In the genomic region with DNA sequence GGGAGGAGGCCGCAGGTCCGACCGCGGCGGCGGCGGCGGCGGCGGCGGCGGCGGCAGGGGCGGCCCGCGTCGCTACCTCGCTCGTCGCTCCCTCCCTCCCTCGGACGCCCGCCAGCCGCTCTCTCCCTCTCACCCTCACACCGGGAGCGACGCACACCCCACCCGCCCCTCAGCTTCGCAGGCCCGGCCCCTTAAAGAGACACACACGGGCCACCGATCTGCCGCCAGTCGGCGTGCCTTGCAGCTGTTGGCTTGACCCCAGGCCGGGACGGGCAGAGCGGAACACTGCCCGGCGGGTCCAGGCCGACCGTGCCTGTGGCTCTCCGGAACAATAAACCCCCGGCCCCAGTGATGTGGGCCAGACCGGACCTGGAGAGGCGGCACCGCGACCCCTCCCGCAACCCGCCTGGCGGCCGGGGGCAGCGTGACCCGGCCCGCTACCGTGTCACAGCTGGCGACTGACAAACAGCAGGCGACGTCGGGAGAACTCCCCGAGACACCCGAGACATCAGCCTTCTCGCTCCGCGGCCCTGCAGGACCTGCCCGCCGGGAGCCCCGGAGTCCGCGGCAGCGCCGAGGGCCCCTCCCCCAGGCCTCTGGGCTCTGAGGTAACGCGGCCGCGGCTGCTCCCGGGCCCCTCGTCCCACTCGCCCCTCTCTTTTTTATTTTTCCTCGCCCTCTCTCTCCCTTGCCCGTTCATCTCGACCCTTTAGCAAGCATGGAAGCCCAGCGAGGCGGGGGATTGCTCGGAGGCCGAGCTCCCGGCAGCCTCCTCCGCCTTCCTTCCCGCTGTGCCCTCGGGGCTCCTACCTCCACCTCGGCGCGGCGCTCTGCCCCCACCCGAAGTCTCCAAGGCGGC, we compare ENCODE assay signal across 1 cellular context.
TF ChIP-seq lines count a peak whose summit lies in the region.

A gene with protein sequence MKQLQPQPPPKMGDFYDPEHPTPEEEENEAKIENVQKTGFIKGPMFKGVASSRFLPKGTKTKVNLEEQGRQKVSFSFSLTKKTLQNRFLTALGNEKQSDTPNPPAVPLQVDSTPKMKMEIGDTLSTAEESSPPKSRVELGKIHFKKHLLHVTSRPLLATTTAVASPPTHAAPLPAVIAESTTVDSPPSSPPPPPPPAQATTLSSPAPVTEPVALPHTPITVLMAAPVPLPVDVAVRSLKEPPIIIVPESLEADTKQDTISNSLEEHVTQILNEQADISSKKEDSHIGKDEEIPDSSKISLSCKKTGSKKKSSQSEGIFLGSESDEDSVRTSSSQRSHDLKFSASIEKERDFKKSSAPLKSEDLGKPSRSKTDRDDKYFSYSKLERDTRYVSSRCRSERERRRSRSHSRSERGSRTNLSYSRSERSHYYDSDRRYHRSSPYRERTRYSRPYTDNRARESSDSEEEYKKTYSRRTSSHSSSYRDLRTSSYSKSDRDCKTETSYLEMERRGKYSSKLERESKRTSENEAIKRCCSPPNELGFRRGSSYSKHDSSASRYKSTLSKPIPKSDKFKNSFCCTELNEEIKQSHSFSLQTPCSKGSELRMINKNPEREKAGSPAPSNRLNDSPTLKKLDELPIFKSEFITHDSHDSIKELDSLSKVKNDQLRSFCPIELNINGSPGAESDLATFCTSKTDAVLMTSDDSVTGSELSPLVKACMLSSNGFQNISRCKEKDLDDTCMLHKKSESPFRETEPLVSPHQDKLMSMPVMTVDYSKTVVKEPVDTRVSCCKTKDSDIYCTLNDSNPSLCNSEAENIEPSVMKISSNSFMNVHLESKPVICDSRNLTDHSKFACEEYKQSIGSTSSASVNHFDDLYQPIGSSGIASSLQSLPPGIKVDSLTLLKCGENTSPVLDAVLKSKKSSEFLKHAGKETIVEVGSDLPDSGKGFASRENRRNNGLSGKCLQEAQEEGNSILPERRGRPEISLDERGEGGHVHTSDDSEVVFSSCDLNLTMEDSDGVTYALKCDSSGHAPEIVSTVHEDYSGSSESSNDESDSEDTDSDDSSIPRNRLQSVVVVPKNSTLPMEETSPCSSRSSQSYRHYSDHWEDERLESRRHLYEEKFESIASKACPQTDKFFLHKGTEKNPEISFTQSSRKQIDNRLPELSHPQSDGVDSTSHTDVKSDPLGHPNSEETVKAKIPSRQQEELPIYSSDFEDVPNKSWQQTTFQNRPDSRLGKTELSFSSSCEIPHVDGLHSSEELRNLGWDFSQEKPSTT (N-terminal part only) (minus strand): TSS at position 124 of the 859 bp plus-strand sequence. CDS start 189 bp downstream, outside the sequence.

TF ChIP-seq in K562, 482 proteins besides CTCF, POLR2A, EP300 and RAD21 (continued from another document and continues in another):
- TF ChIP-seq, protein P1, sequence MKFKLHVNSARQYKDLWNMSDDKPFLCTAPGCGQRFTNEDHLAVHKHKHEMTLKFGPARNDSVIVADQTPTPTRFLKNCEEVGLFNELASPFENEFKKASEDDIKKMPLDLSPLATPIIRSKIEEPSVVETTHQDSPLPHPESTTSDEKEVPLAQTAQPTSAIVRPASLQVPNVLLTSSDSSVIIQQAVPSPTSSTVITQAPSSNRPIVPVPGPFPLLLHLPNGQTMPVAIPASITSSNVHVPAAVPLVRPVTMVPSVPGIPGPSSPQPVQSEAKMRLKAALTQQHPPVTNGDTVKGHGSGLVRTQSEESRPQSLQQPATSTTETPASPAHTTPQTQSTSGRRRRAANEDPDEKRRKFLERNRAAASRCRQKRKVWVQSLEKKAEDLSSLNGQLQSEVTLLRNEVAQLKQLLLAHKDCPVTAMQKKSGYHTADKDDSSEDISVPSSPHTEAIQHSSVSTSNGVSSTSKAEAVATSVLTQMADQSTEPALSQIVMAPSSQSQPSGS (CRISPR knock-in tag; IDR thresholded peaks at IDR 0.05), result peak; percentile 43; the same call in 1 of the 2 replicates
- TF ChIP-seq TEAD4 (IDR thresholded peaks at IDR 0.05; ENCODE audit: low read length) (no peak), TEAD4 (CRISPR knock-in tag; IDR thresholded peaks at IDR 0.05; ENCODE audit: borderline replicate concordance) (no peak), ZNF445 (CRISPR knock-in tag; IDR thresholded peaks at IDR 0.05; ENCODE audit: low read depth) (no peak), FOS (IDR thresholded peaks at IDR 0.05; ENCODE audit: extremely low read depth, insufficient read length) (no peak), NBN (IDR thresholded peaks at IDR 0.05; ENCODE audit: low read depth) (no peak), ZC3H11A (IDR thresholded peaks at IDR 0.05; ENCODE audit: low read depth, low read length) (no peak), KAT2B (IDR thresholded peaks at IDR 0.05; ENCODE audit: low read depth, low read length) (no peak), MAFF (IDR thresholded peaks at IDR 0.05; ENCODE audit: low read length) (no peak), ZNF174 (CRISPR knock-in tag; IDR thresholded peaks at IDR 0.05) (no peak), ZNF584 (CRISPR knock-in tag; IDR thresholded peaks at IDR 0.05; ENCODE audit: low read depth) (no peak), HLTF (IDR thresholded peaks at IDR 0.05) (no peak), MEF2D (tag; conservative IDR thresholded peaks at IDR 0.05; ENCODE audit: low read depth) (no peak), ZKSCAN1 (IDR thresholded peaks at IDR 0.05; ENCODE audit: low read depth, low read length) (0 out of 2 replicates have a peak, but pooled peaks have one; percentile 10), KLF16 (IDR thresholded peaks at IDR 0.05) (no peak), NR2C1 (IDR thresholded peaks at IDR 0.05) (peak; percentile 82), NR2C1 (tag; IDR thresholded peaks at IDR 0.05) (peak; percentile 91), LCOR (CRISPR knock-in tag; IDR thresholded peaks at IDR 0.05) (no peak), CC2D1A (IDR thresholded peaks at IDR 0.05) (0 out of 2 replicates have a peak, but pooled peaks have one; percentile 9), PHF8 (IDR thresholded peaks at IDR 0.05; ENCODE audit: borderline replicate concordance, low read length) (peak; percentile 45; the same call in 1 of the 2 replicates), NR4A1 (CRISPR knock-in tag; IDR thresholded peaks at IDR 0.05) (no peak), NR4A1 (tag; IDR thresholded peaks at IDR 0.05) (no peak), ZNF57 (CRISPR knock-in tag; IDR thresholded peaks at IDR 0.05) (no peak), HMG20B (CRISPR knock-in tag; IDR thresholded peaks at IDR 0.05) (0 out of 2 replicates have a peak, but pooled peaks have one; percentile 64), EWSR1 (IDR thresholded peaks at IDR 0.05; ENCODE audit: borderline replicate concordance, low read depth, partially characterized antibody) (no peak), ARID2 (IDR thresholded peaks at IDR 0.05) (peak; percentile 66), ZNF507 (tag; conservative IDR thresholded peaks at IDR 0.05) (no peak), CEBPB (tag; IDR thresholded peaks at IDR 0.05) (no peak), ZNF316 (IDR thresholded peaks at IDR 0.05) (no peak), STAT5A (IDR thresholded peaks at IDR 0.05; ENCODE audit: borderline replicate concordance, low read length) (no peak), NRF1 (conservative IDR thresholded peaks at IDR 0.05 in 1 of 2, IDR thresholded peaks at IDR 0.05 in 1 of 2) (peak; percentile 14; a peak in 1 of 4 replicates), MEIS2 (IDR thresholded peaks at IDR 0.05; ENCODE audit: partially characterized antibody) (no peak), TRIM24 (IDR thresholded peaks at IDR 0.05) (peak in 1 of 2 experiments; percentile 50; a peak in 1 of 4 replicates), NCOA6 (IDR thresholded peaks at IDR 0.05) (peak; percentile 67; the same call in 1 of the 2 replicates)
- TF ChIP-seq, protein P2, sequence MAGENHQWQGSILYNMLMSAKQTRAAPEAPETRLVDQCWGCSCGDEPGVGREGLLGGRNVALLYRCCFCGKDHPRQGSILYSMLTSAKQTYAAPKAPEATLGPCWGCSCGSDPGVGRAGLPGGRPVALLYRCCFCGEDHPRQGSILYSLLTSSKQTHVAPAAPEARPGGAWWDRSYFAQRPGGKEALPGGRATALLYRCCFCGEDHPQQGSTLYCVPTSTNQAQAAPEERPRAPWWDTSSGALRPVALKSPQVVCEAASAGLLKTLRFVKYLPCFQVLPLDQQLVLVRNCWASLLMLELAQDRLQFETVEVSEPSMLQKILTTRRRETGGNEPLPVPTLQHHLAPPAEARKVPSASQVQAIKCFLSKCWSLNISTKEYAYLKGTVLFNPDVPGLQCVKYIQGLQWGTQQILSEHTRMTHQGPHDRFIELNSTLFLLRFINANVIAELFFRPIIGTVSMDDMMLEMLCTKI (IDR thresholded peaks at IDR 0.05; ENCODE audit: partially characterized antibody), result no peak
- TF ChIP-seq, protein P3, sequence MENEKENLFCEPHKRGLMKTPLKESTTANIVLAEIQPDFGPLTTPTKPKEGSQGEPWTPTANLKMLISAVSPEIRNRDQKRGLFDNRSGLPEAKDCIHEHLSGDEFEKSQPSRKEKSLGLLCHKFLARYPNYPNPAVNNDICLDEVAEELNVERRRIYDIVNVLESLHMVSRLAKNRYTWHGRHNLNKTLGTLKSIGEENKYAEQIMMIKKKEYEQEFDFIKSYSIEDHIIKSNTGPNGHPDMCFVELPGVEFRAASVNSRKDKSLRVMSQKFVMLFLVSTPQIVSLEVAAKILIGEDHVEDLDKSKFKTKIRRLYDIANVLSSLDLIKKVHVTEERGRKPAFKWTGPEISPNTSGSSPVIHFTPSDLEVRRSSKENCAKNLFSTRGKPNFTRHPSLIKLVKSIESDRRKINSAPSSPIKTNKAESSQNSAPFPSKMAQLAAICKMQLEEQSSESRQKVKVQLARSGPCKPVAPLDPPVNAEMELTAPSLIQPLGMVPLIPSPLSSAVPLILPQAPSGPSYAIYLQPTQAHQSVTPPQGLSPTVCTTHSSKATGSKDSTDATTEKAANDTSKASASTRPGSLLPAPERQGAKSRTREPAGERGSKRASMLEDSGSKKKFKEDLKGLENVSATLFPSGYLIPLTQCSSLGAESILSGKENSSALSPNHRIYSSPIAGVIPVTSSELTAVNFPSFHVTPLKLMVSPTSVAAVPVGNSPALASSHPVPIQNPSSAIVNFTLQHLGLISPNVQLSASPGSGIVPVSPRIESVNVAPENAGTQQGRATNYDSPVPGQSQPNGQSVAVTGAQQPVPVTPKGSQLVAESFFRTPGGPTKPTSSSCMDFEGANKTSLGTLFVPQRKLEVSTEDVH (IDR thresholded peaks at IDR 0.05; ENCODE audit: low read depth, partially characterized antibody), result no peak
- TF ChIP-seq, protein P4, sequence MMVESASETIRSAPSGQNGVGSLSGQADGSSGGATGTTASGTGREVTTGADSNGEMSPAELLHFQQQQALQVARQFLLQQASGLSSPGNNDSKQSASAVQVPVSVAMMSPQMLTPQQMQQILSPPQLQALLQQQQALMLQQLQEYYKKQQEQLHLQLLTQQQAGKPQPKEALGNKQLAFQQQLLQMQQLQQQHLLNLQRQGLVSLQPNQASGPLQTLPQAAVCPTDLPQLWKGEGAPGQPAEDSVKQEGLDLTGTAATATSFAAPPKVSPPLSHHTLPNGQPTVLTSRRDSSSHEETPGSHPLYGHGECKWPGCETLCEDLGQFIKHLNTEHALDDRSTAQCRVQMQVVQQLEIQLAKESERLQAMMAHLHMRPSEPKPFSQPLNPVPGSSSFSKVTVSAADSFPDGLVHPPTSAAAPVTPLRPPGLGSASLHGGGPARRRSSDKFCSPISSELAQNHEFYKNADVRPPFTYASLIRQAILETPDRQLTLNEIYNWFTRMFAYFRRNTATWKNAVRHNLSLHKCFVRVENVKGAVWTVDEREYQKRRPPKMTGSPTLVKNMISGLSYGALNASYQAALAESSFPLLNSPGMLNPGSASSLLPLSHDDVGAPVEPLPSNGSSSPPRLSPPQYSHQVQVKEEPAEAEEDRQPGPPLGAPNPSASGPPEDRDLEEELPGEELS (CRISPR knock-in tag; IDR thresholded peaks at IDR 0.05; ENCODE audit: borderline replicate concordance), result no peak
- TF ChIP-seq, protein P5, sequence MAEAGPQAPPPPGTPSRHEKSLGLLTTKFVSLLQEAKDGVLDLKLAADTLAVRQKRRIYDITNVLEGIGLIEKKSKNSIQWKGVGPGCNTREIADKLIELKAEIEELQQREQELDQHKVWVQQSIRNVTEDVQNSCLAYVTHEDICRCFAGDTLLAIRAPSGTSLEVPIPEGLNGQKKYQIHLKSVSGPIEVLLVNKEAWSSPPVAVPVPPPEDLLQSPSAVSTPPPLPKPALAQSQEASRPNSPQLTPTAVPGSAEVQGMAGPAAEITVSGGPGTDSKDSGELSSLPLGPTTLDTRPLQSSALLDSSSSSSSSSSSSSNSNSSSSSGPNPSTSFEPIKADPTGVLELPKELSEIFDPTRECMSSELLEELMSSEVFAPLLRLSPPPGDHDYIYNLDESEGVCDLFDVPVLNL (CRISPR knock-in tag; IDR thresholded peaks at IDR 0.05; ENCODE audit: low read depth), result peak; percentile 19; the same call in 1 of the 2 replicates
- TF ChIP-seq, protein P6, sequence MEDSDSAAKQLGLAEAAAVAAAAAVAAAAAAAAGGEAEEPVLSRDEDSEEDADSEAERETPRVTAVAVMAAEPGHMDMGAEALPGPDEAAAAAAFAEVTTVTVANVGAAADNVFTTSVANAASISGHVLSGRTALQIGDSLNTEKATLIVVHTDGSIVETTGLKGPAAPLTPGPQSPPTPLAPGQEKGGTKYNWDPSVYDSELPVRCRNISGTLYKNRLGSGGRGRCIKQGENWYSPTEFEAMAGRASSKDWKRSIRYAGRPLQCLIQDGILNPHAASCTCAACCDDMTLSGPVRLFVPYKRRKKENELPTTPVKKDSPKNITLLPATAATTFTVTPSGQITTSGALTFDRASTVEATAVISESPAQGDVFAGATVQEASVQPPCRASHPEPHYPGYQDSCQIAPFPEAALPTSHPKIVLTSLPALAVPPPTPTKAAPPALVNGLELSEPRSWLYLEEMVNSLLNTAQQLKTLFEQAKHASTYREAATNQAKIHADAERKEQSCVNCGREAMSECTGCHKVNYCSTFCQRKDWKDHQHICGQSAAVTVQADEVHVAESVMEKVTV (CRISPR knock-in tag; IDR thresholded peaks at IDR 0.05), result no peak
- TF ChIP-seq, protein P7, sequence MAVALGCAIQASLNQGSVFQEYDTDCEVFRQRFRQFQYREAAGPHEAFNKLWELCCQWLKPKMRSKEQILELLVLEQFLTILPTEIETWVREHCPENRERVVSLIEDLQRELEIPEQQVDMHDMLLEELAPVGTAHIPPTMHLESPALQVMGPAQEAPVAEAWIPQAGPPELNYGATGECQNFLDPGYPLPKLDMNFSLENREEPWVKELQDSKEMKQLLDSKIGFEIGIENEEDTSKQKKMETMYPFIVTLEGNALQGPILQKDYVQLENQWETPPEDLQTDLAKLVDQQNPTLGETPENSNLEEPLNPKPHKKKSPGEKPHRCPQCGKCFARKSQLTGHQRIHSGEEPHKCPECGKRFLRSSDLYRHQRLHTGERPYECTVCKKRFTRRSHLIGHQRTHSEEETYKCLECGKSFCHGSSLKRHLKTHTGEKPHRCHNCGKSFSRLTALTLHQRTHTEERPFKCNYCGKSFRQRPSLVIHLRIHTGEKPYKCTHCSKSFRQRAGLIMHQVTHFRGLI (CRISPR knock-in tag; IDR thresholded peaks at IDR 0.05), result no peak
